In the genomic region with DNA sequence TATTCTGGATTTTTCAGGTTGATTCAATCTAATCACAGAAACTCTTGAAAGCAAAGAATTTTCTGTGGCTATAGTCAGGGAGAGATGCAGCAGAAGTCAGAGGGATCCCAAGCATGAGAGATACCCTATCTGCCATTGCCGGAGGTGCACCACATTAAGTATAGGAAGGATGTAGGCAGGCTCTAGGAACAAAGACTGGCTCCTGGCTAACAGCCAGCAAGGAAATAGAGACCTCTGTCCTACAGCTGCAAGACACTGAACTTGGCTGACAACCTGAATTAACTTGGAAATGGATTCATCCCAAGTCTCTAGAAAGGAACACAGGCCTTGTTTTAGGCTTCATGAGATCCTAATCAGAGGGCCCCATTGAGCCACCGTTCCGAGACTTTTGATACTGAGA, we compare ENCODE assay signal across 31 cellular contexts.
A peak's percentile ranks its signal among the peaks of the same experiment; 100 is the strongest.
DNase-seq lines count a peak whose midpoint lies in the region; ATAC-seq and TF ChIP-seq lines count a peak whose summit lies in the region.
"Had no signal": no experiment of that assay in that cellular context is flagged by ENCODE, and none has a peak within 500 bp of the region (broad histone marks: within the 10 kb centered on the region; RNA-seq: fewer than 3 reads in every experiment).

No MANE protein-coding gene starts in this region.

- H3K4me1 ChIP-seq in A673 (ENCODE audit: insufficient read depth, low read length, poor library complexity, severe bottlenecking) (no peaks in the 10 kb centered on the region), adrenal gland (replicated peaks in 1 of 2) (no peaks in the 10 kb centered on the region)
- H3K4me1 ChIP-seq: ascending aorta; BLaER1 treated with 17β-estradiol and CSF1 and Interleukin-3, amounts not matched to agents 10 nM and 100 nM; Caco-2; suprapubic skin had no signal

- no peaks in the 10 kb centered on the region for H3K27me3 ChIP-seq in A673 (replicated peaks; ENCODE audit: insufficient read depth, low read depth, low read length, poor library complexity)
- H3K27me3 ChIP-seq in adrenal gland, result no peaks in the 10 kb centered on the region
- H3K27me3 ChIP-seq: ascending aorta; BLaER1 treated with 17β-estradiol and CSF1 and Interleukin-3, amounts not matched to agents 10 nM and 100 nM; dorsolateral prefrontal cortex; suprapubic skin had no signal

- TF ChIP-seq CTCF in A673 (conservative IDR thresholded peaks at IDR 0.05; ENCODE audit: low read depth, low read length) (no peak), adrenal gland (IDR thresholded peaks at IDR 0.05) (peak in 2 of 6 experiments; percentile 5 to 12), type B pancreatic cell (conservative IDR thresholded peaks at IDR 0.05) (no peak)

- BruUV-seq in A673 (replicated peaks; lab: Mats Ljungman, UMichigan), result no TSS peak

- intact Hi-C loops in A673 (cut with micrococcal nuclease; ENCODE audit: unreplicated experiment), result no loop called here
- intact Hi-C loops in adrenal gland (cut with DNase I), result no loop called here
- intact Hi-C loops in left cardiac atrium (cut with DNase I), result no loop called here

- peaks cover 7% of the 10 kb centered on the region for H3K4me1 Mint-ChIP-seq in type B pancreatic cell (ENCODE audit: unreplicated experiment)
- H3K4me1 Mint-ChIP-seq: stimulated activated naive B cell treated with anti-CD40 and anti-IgM and Interleukin-4, amounts not matched to agents 10 μg/mL and 1 μg/mL and 100 μg/mL, for 72 hours; T-helper 17 cell had no signal

- H3K27me3 Mint-ChIP-seq in type B pancreatic cell, result no peaks in the 10 kb centered on the region
- H3K27me3 Mint-ChIP-seq: stimulated activated naive B cell treated with anti-CD40 and anti-IgM and Interleukin-4, amounts not matched to agents 10 μg/mL and 1 μg/mL and 100 μg/mL, for 72 hours; T-helper 17 cell had no signal

- H3K27ac ChIP-seq in A673 (ENCODE audit: low read depth, low read length, poor library complexity, severe bottlenecking) (no peak overlapping the region), adrenal gland (no peak overlapping the region)
- H3K27ac ChIP-seq: ascending aorta; BLaER1 treated with 17β-estradiol and CSF1 and Interleukin-3, amounts not matched to agents 10 nM and 100 nM; dorsolateral prefrontal cortex; GM23248; HL-60; suprapubic skin had no signal

- H3K4me3 Mint-ChIP-seq in type B pancreatic cell, result no peak overlapping the region
- H3K4me3 Mint-ChIP-seq: activated CD8-positive, alpha-beta T cell treated with anti-CD3 and anti-CD28 coated beads, Interleukin-2, amount 10 ng/mL, durations not matched to agents 7 days and 5 days; stimulated activated naive B cell treated with anti-CD40 and anti-IgM and Interleukin-4, amounts not matched to agents 10 μg/mL and 1 μg/mL and 100 μg/mL, for 72 hours; T-helper 17 cell had no signal

- no peak for TF ChIP-seq POLR2A in adrenal gland (IDR thresholded peaks at IDR 0.05)

- H3K36me3 ChIP-seq in A673 (ENCODE audit: insufficient read depth, low read length, poor library complexity, severe bottlenecking), result no peaks in the 10 kb centered on the region
- H3K36me3 ChIP-seq in adrenal gland (replicated peaks in 1 of 2), result no peaks in the 10 kb centered on the region
- H3K36me3 ChIP-seq: ascending aorta; BLaER1 treated with 17β-estradiol and CSF1 and Interleukin-3, amounts not matched to agents 10 nM and 100 nM; suprapubic skin had no signal

- POLR2A ChIA-PET in A673 (lab: Charles Lee; ENCODE audit: low non-redundant PET), result no interaction called here

- DNase-seq in A673 (ENCODE audit: low spot score), result peak; percentile 45
- peak; percentile 66 for DNase-seq in HT-29 (ENCODE audit: low spot score)
- peak in 6 of 7 donors; percentile 19 to 68 (median 38) for DNase-seq in adrenal gland
- no peak for DNase-seq in left cardiac atrium
- no peak for DNase-seq in COLO668 (lab: John Stamatoyannopoulos, UW; ENCODE audit: unreplicated experiment)
- no peak for DNase-seq in type B pancreatic cell (ENCODE audit: extremely low spot score, unreplicated experiment)
- DNase-seq: activated CD8-positive, alpha-beta T cell treated with anti-CD3 and anti-CD28 coated beads, Interleukin-2, amount 10 ng/mL, durations not matched to agents 7 days and 5 days; Caco-2; caudate nucleus; dorsolateral prefrontal cortex; EL; GM23248; head of caudate nucleus; kidney glomerular epithelial cell; mesendoderm; NCI-H1048; NCI-H187; NCI-H2227 treated with DMSO at 0.1 percent for 48 hours; NCI-H526 treated with DMSO at 0.1 percent for 48 hours; posterior cingulate gyrus; stimulated activated CD4-positive, alpha-beta T cell treated with anti-CD3 and anti-CD28 coated beads, Interleukin-15, amount 100 ng/mL, for 24 hours; stimulated activated naive B cell treated with anti-CD40 and anti-IgM and Interleukin-4, amounts not matched to agents 10 μg/mL and 1 μg/mL and 100 μg/mL, for 72 hours; T-helper 17 cell had no signal

- H3K9me3 ChIP-seq in A673 (ENCODE audit: low read depth, low read length, poor library complexity, severe bottlenecking) (no peaks in the 10 kb centered on the region), adrenal gland (replicated peaks in 1 of 3) (no peaks in the 10 kb centered on the region)
- H3K9me3 ChIP-seq: ascending aorta; BLaER1 treated with 17β-estradiol and CSF1 and Interleukin-3, amounts not matched to agents 10 nM and 100 nM; Caco-2; suprapubic skin had no signal

- H3K27ac Mint-ChIP-seq in type B pancreatic cell, result no peak overlapping the region
- H3K27ac Mint-ChIP-seq: activated CD8-positive, alpha-beta T cell treated with anti-CD3 and anti-CD28 coated beads, Interleukin-2, amount 10 ng/mL, durations not matched to agents 7 days and 5 days; activated naive CD4-positive, alpha-beta T cell treated with anti-CD3 and anti-CD28 coated beads, Interleukin-2, amount 50 U/mL, for 72 hours; stimulated activated naive B cell treated with anti-CD40 and anti-IgM and Interleukin-4, amounts not matched to agents 10 μg/mL and 1 μg/mL and 100 μg/mL, for 72 hours; T-helper 17 cell had no signal

- H3K4me3 ChIP-seq in A673 (ENCODE audit: low read depth, low read length, poor library complexity, severe bottlenecking), result no peak overlapping the region
- no peak overlapping the region for H3K4me3 ChIP-seq in adrenal gland
- H3K4me3 ChIP-seq: ascending aorta; BLaER1 treated with 17β-estradiol and CSF1 and Interleukin-3, amounts not matched to agents 10 nM and 100 nM; dorsolateral prefrontal cortex; GM23248; suprapubic skin had no signal

- H3K9me3 Mint-ChIP-seq in type B pancreatic cell, result peaks cover 16% of the 10 kb centered on the region

- H3K36me3 Mint-ChIP-seq in type B pancreatic cell, result no peaks in the 10 kb centered on the region
- H3K36me3 Mint-ChIP-seq: activated naive CD4-positive, alpha-beta T cell treated with anti-CD3 and anti-CD28 coated beads, Interleukin-2, amount 50 U/mL, for 72 hours; stimulated activated naive B cell treated with anti-CD40 and anti-IgM and Interleukin-4, amounts not matched to agents 10 μg/mL and 1 μg/mL and 100 μg/mL, for 72 hours had no signal

- CTCF ChIA-PET in A673 (lab: Charles Lee), result no interaction called here

- WGBS in adrenal gland, 4 donors, result 69 to 79% (median 75%) methylated on average over 3 of the region's 3 CpGs

- ATAC-seq in left cardiac atrium (peak; percentile 41 to 42), SK-N-SH treated with all-trans-retinoic acid at 6 μM for 48 hours (no peak)
- no peak for ATAC-seq in activated CD4-positive, CD25-positive, alpha-beta regulatory T cell treated with anti-CD3 and anti-CD28 coated beads, Interleukin-2, amount 50 U/mL, for 24 hours
- ATAC-seq: activated CD8-positive, alpha-beta T cell treated with anti-CD3 and anti-CD28 coated beads, Interleukin-2, amount 10 ng/mL, durations not matched to agents 7 days and 5 days; activated naive CD4-positive, alpha-beta T cell treated with anti-CD3 and anti-CD28 coated beads, Interleukin-2, amount 50 U/mL, for 72 hours; Panc1; stimulated activated naive B cell treated with anti-CD40 and anti-IgM and Interleukin-4, amounts not matched to agents 10 μg/mL and 1 μg/mL and 100 μg/mL, for 72 hours; T-helper 17 cell had no signal

TF ChIP-seq in SK-N-SH treated with all-trans-retinoic acid at 6 μM for 48 hours, 23 proteins besides CTCF, POLR2A, EP300 and RAD21:
- TF ChIP-seq ZNF8 (CRISPR knock-in tag; IDR thresholded peaks at IDR 0.05) (no peak), ZFP3 (CRISPR knock-in tag; IDR thresholded peaks at IDR 0.05) (no peak), SNAI2 (CRISPR knock-in tag; IDR thresholded peaks at IDR 0.05) (no peak), BACH2 (CRISPR knock-in tag; IDR thresholded peaks at IDR 0.05; ENCODE audit: borderline replicate concordance) (no peak), ZC3H10 (CRISPR knock-in tag; IDR thresholded peaks at IDR 0.05) (no peak), ISL1 (CRISPR knock-in tag; IDR thresholded peaks at IDR 0.05) (no peak), ESRRG (CRISPR knock-in tag; IDR thresholded peaks at IDR 0.05) (no peak), CSDC2 (CRISPR knock-in tag; IDR thresholded peaks at IDR 0.05) (no peak), TOX (CRISPR knock-in tag; IDR thresholded peaks at IDR 0.05; ENCODE audit: borderline replicate concordance) (no peak)
- TF ChIP-seq, protein P1, sequence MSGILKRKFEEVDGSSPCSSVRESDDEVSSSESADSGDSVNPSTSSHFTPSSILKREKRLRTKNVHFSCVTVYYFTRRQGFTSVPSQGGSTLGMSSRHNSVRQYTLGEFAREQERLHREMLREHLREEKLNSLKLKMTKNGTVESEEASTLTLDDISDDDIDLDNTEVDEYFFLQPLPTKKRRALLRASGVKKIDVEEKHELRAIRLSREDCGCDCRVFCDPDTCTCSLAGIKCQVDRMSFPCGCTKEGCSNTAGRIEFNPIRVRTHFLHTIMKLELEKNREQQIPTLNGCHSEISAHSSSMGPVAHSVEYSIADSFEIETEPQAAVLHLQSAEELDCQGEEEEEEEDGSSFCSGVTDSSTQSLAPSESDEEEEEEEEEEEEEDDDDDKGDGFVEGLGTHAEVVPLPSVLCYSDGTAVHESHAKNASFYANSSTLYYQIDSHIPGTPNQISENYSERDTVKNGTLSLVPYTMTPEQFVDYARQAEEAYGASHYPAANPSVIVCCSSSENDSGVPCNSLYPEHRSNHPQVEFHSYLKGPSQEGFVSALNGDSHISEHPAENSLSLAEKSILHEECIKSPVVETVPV (CRISPR knock-in tag; IDR thresholded peaks at IDR 0.05), result no peak
TF ChIP-seq in SK-N-SH treated with all-trans-retinoic acid at 6 μM for 48 hours: peak in this region for 0.

Comparison
In these comparisons a context has a peak if more than half of its experiments do, and no peak if none do; other contexts are left out.
1. DNase-seq: peak in A673 (single experiment), HT-29 (single experiment) and adrenal gland (6 of 7); none in left cardiac atrium (single experiment), COLO668 (single experiment) and type B pancreatic cell (single experiment).
2. ATAC-seq: peak in left cardiac atrium (2 of 2); none in activated CD4-positive, CD25-positive, alpha-beta regulatory T cell treated with anti-CD3 and anti-CD28 coated beads, Interleukin-2, amount 50 U/mL, for 24 hours (0 of 2) and SK-N-SH treated with all-trans-retinoic acid at 6 μM for 48 hours (single experiment).